Comparison of ENCODE assay signal across 25 cellular contexts in the genomic region with DNA sequence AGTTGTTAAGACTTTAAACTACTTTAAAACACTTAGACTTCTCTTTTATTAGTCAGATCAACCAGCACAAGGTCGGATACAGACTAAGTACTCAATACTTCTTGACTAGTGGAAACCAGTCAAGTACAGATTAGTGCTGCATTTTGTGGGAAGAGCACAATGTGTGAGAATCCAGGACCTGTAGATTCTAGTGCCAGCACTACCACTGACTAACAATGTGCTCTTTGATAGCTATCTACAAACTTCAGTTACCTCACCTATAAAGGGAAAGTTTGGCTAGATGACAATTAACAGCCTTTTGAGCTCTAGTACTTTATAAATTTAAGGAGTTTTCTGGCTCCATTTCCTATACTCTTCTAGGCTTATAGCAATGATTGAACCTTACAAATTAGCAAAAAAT.
DNase-seq lines count a peak whose midpoint lies in the region; ATAC-seq and TF ChIP-seq lines count a peak whose summit lies in the region.
"Had no signal": no experiment of that assay in that cellular context is flagged by ENCODE, and none has a peak within 500 bp of the region (broad histone marks: within the 10 kb centered on the region; RNA-seq: fewer than 3 reads in every experiment).

No MANE protein-coding gene starts in this region.

- H4K20me1 ChIP-seq in KMS-11 (ENCODE audit: insufficient read depth) (no peaks in the 10 kb centered on the region), PC-3 (ENCODE audit: low read length) (no peaks in the 10 kb centered on the region)
- H4K20me1 ChIP-seq: BLaER1 had no signal

- H3K4me3 ChIP-seq in KMS-11 (IDR thresholded peaks at IDR 0.05; ENCODE audit: insufficient read depth, low read depth, low read length): no peak overlapping the region
- no peak overlapping the region for H3K4me3 ChIP-seq in PC-3 (ENCODE audit: low read length)
- H3K4me3 ChIP-seq: BLaER1, GM12878 had no signal

- POLR2A ChIA-PET in PC-3 (lab: Charles Lee; ENCODE audit: unreplicated experiment): no interaction called here

- no TSS peak for BruUV-seq in PC-3 (replicated peaks; lab: Mats Ljungman, UMichigan)

- DNase-seq in PC-3 (peak; percentile 31), astrocyte of the hippocampus (ENCODE audit: low read depth, low spot score) (peak; percentile 16), cerebellar cortex (ENCODE audit: low spot score) (no peak), amygdala (lab: John Stamatoyannopoulos, UW) (no peak)
- DNase-seq in stimulated activated effector memory CD8-positive, alpha-beta T cell treated with anti-CD3 and anti-CD28 coated beads, Interleukin-12 subunit alpha, Interleukin-12 subunit beta, amount 100 ng/mL, for 72 hours (ENCODE audit: low spot score in 2 of 2): no peak
- DNase-seq in stimulated activated CD8-positive, alpha-beta memory T cell treated with anti-CD3 and anti-CD28 coated beads, Interleukin-4, amount 100 ng/mL, for 48 hours: no peak
- DNase-seq: 8988T; ACHN; BE2C; C1 segment of cervical spinal cord; CD4-positive, alpha-beta memory T cell; CD4-positive, CD25-positive, alpha-beta regulatory T cell; CD8-positive, alpha-beta memory T cell; COR-L47; DMS 273 treated with DMSO at 0.1 percent for 48 hours; DMS153; DMS53; DMS79; DND-41; GDM1 had no signal

- H3K9ac ChIP-seq in KMS-11: no peak overlapping the region
- H3K9ac ChIP-seq in PC-3 (ENCODE audit: low read length): no peak overlapping the region
- H3K9ac ChIP-seq: BLaER1 had no signal

- H3K27ac ChIP-seq in KMS-11 (no peak overlapping the region), PC-3 (ENCODE audit: low read length) (no peak overlapping the region)
- H3K27ac ChIP-seq: BLaER1 had no signal

- H3K4me3 Mint-ChIP-seq in stimulated activated effector memory CD8-positive, alpha-beta T cell treated with anti-CD3 and anti-CD28 coated beads, Interleukin-12 subunit alpha, Interleukin-12 subunit beta, amount 100 ng/mL, for 72 hours: no peak overlapping the region
- H3K4me3 Mint-ChIP-seq: CD14-positive monocyte; CD4-positive, alpha-beta memory T cell; CD4-positive, CD25-positive, alpha-beta regulatory T cell; CD8-positive, alpha-beta memory T cell had no signal

- CTCF ChIA-PET in PC-3 (lab: Charles Lee): interaction anchor here (0.6 kb wide), 1 partner anchor 153 kb away, joined by 3 read pairs; no protein-coding TSS in a partner anchor

- peaks cover 4% of the 10 kb centered on the region for H3K9me3 Mint-ChIP-seq in stimulated activated effector memory CD8-positive, alpha-beta T cell treated with anti-CD3 and anti-CD28 coated beads, Interleukin-12 subunit alpha, Interleukin-12 subunit beta, amount 100 ng/mL, for 72 hours

- intact Hi-C loops in PC-3 (cut with micrococcal nuclease): loop anchor here (2.0 to 10.0 kb wide), 3 partner anchors 22 to 246 kb away; no protein-coding TSS in a partner anchor

- no peak for TF ChIP-seq CTCF in KMS-11 (conservative IDR thresholded peaks at IDR 0.05; ENCODE audit: low read depth, low read length)
- TF ChIP-seq CTCF in PC-3 (conservative IDR thresholded peaks at IDR 0.05; ENCODE audit: low read depth, low read length): no peak

- H3K9me2 ChIP-seq in PC-3 (replicated peaks; ENCODE audit: low read length): no peaks in the 10 kb centered on the region

- H3K27me3 ChIP-seq in KMS-11 (ENCODE audit: insufficient read depth, low read depth) (no peaks in the 10 kb centered on the region), PC-3 (ENCODE audit: low read length) (no peaks in the 10 kb centered on the region)
- H3K27me3 ChIP-seq: BE2C, BLaER1 had no signal

- H3K79me2 ChIP-seq in KMS-11 (ENCODE audit: insufficient read depth, low read depth): no peaks in the 10 kb centered on the region
- H3K79me2 ChIP-seq in PC-3 (ENCODE audit: low read length): no peaks in the 10 kb centered on the region

- H3K36me3 Mint-ChIP-seq in stimulated activated effector memory CD8-positive, alpha-beta T cell treated with anti-CD3 and anti-CD28 coated beads, Interleukin-12 subunit alpha, Interleukin-12 subunit beta, amount 100 ng/mL, for 72 hours: no peaks in the 10 kb centered on the region
- H3K36me3 Mint-ChIP-seq: CD14-positive monocyte; CD4-positive, alpha-beta memory T cell; CD4-positive, CD25-positive, alpha-beta regulatory T cell had no signal

- H3K9me3 ChIP-seq in PC-3 (ENCODE audit: low read length): no peaks in the 10 kb centered on the region
- H3K9me3 ChIP-seq: BE2C, BLaER1 had no signal

- H3K4me1 ChIP-seq in KMS-11 (ENCODE audit: low read depth, poor library complexity, severe bottlenecking): peaks cover 32% of the 10 kb centered on the region
- H3K4me1 ChIP-seq in PC-3 (ENCODE audit: insufficient read depth, low read length): peaks cover 11% of the 10 kb centered on the region; the same call in 1 of the 2 replicates
- H3K4me1 ChIP-seq: BE2C, BLaER1 had no signal

- H3F3A ChIP-seq in PC-3 (ENCODE audit: low read length, unreplicated experiment): no peaks in the 10 kb centered on the region

- no peak overlapping the region for H3K27ac Mint-ChIP-seq in stimulated activated effector memory CD8-positive, alpha-beta T cell treated with anti-CD3 and anti-CD28 coated beads, Interleukin-12 subunit alpha, Interleukin-12 subunit beta, amount 100 ng/mL, for 72 hours
- H3K27ac Mint-ChIP-seq: CD14-positive monocyte; CD4-positive, alpha-beta memory T cell; CD4-positive, CD25-positive, alpha-beta regulatory T cell; CD8-positive, alpha-beta memory T cell had no signal

- H3K4me2 ChIP-seq in KMS-11: 0 out of 2 replicates have a peak overlapping the region, but pooled peaks have one; percentile 3
- no peak overlapping the region for H3K4me2 ChIP-seq in PC-3 (ENCODE audit: low read length)
- H3K4me2 ChIP-seq: BLaER1 had no signal

- peak; percentile 70 for ATAC-seq in PC-3
- peak; percentile 42 for ATAC-seq in stimulated activated effector memory CD8-positive, alpha-beta T cell treated with anti-CD3 and anti-CD28 coated beads, Interleukin-12 subunit alpha, Interleukin-12 subunit beta, amount 100 ng/mL, for 72 hours
- ATAC-seq in GM19324 (IDR thresholded peaks at IDR 0.05; ENCODE audit: low FRiP score, unreplicated experiment): no peak
- ATAC-seq: GM12878 had no signal

- H2AFZ ChIP-seq in KMS-11 (ENCODE audit: low read depth): no peak overlapping the region
- no peak overlapping the region for H2AFZ ChIP-seq in PC-3 (ENCODE audit: low read length)

- no peaks in the 10 kb centered on the region for H3K4me1 Mint-ChIP-seq in stimulated activated effector memory CD8-positive, alpha-beta T cell treated with anti-CD3 and anti-CD28 coated beads, Interleukin-12 subunit alpha, Interleukin-12 subunit beta, amount 100 ng/mL, for 72 hours
- H3K4me1 Mint-ChIP-seq: CD14-positive monocyte; CD4-positive, alpha-beta memory T cell; CD4-positive, CD25-positive, alpha-beta regulatory T cell; CD8-positive, alpha-beta memory T cell had no signal

- H3K36me3 ChIP-seq in KMS-11 (ENCODE audit: insufficient read depth): no peaks in the 10 kb centered on the region
- no peaks in the 10 kb centered on the region for H3K36me3 ChIP-seq in PC-3 (ENCODE audit: low read depth, low read length)
- H3K36me3 ChIP-seq: BE2C, BLaER1 had no signal

Comparison
In these comparisons a context has a peak if more than half of its experiments do, and no peak if none do; other contexts are left out.
1. DNase-seq: peak in PC-3 (single experiment) and astrocyte of the hippocampus (single experiment); none in stimulated activated effector memory CD8-positive, alpha-beta T cell treated with anti-CD3 and anti-CD28 coated beads, Interleukin-12 subunit alpha, Interleukin-12 subunit beta, amount 100 ng/mL, for 72 hours (0 of 2), stimulated activated CD8-positive, alpha-beta memory T cell treated with anti-CD3 and anti-CD28 coated beads, Interleukin-4, amount 100 ng/mL, for 48 hours (single experiment), cerebellar cortex (single experiment) and amygdala (0 of 56).